21 cellular contexts compared by ENCODE assay signal in the genomic region with DNA sequence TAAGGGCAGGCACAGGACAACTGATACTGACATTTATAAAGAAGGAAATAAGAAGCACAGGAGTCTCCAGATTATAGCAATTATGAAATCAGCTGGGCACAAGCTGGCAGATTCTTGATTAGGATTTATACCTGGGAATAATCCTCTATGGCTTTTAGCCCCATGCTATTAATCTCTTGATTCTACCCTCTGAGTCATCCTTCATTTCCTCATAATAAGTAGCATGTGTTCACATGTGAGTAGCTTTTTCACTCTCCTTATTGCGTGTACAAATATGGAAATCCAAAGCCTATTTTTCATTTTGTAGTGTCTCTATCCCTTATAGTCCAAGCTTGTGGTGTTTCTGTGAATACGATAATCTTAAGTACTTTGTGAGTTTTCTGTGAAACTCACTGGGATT.
"Had no signal": no experiment of that assay in that cellular context is flagged by ENCODE, and none has a peak within 500 bp of the region (broad histone marks: within the 10 kb centered on the region; RNA-seq: fewer than 3 reads in every experiment).

No MANE protein-coding gene starts in this region.

- H3K4me1 Mint-ChIP-seq: naive B cell; nephron progenitor cell; stimulated activated memory B cell treated with anti-CD40 and anti-IgM and Interleukin-4, amounts not matched to agents 10 μg/mL and 1 μg/mL and 100 μg/mL, for 72 hours had no signal

- ATAC-seq: heart left ventricle; right lobe of liver; stimulated activated memory B cell treated with anti-CD40 and anti-IgM and Interleukin-4, amounts not matched to agents 10 μg/mL and 1 μg/mL and 100 μg/mL, for 72 hours had no signal

- H3K4me3 Mint-ChIP-seq: naive B cell; nephron progenitor cell; stimulated activated memory B cell treated with anti-CD40 and anti-IgM and Interleukin-4, amounts not matched to agents 10 μg/mL and 1 μg/mL and 100 μg/mL, for 72 hours; stimulated activated naive CD8-positive, alpha-beta T cell treated with anti-CD3 and anti-CD28 coated beads, Interleukin-15, Interleukin-2, amounts not matched to agents 100 ng/mL and 50 ng/mL, for 24 hours had no signal

- H3K4me3 ChIP-seq: dorsolateral prefrontal cortex, esophagus muscularis mucosa, heart left ventricle, prostate gland, right lobe of liver, spleen, tibial artery, upper lobe of left lung, uterus had no signal

- H3K36me3 Mint-ChIP-seq: naive B cell; stimulated activated memory B cell treated with anti-CD40 and anti-IgM and Interleukin-4, amounts not matched to agents 10 μg/mL and 1 μg/mL and 100 μg/mL, for 72 hours had no signal

- H3K27ac Mint-ChIP-seq: naive B cell; nephron progenitor cell; stimulated activated memory B cell treated with anti-CD40 and anti-IgM and Interleukin-4, amounts not matched to agents 10 μg/mL and 1 μg/mL and 100 μg/mL, for 72 hours; stimulated activated naive CD8-positive, alpha-beta T cell treated with anti-CD3 and anti-CD28 coated beads, Interleukin-15, Interleukin-2, amounts not matched to agents 100 ng/mL and 50 ng/mL, for 24 hours had no signal

- H3K27me3 Mint-ChIP-seq: stimulated activated memory B cell treated with anti-CD40 and anti-IgM and Interleukin-4, amounts not matched to agents 10 μg/mL and 1 μg/mL and 100 μg/mL, for 72 hours had no signal

- DNase-seq: cortex of kidney; dorsolateral prefrontal cortex; effector CD8-positive, alpha-beta T cell; heart left ventricle; hippocampal formation; kidney glomerular epithelial cell; mesendoderm; naive B cell; nephron progenitor cell; right lobe of liver; spleen; stimulated activated CD4-positive, alpha-beta T cell treated with anti-CD3 and anti-CD28 coated beads, Interleukin-15, amount 100 ng/mL, for 24 hours; stimulated activated CD4-positive, alpha-beta T cell treated with anti-CD3 and anti-CD28 coated beads, Interleukin-1b, Interleukin-23, amount 100 ng/mL, for 48 hours; stimulated activated CD4-positive, alpha-beta T cell treated with anti-CD3 and anti-CD28 coated beads, Interleukin-4, amount 100 ng/mL, for 24 hours; tibial artery; upper lobe of left lung; uterus had no signal
